In the genomic region with DNA sequence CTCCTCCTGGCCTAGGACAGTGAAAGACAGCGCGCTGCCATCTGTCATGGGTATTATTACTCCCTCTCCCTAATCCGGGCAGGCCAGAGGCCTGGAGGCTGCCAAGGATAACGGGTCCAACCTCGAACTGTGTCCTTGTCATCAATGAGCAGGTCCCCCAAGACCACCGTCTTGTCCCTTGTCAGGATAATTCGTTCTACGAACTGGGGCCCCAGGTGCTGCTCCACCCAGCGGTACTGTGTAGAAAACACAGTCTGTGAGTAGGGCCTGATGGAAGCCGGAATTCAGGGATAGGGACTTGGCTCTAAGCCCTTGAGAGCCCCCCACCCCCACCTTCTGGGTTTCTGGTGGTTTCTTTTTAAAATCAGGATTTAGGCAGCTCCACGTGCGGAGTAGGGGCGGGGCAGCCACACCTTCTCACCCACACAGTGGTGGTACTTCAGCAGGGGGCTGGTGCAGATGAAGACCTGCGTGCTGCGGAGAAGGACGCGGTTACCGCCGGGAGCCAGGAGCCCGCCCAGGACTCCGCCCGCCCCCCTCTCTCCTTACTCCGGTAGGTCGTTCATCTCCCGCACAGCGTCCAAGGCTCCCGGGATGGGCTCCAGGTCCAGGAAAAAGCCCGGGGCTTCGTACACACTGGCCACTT, we compare ENCODE assay signal across 8 cellular contexts. TPM values are rescaled to one million over a fixed set of nuclear protein-coding genes. Genes with fewer than 3 reads are reported as not detected.
DNase-seq lines count a peak whose midpoint lies in the region; ATAC-seq and TF ChIP-seq lines count a peak whose summit lies in the region.

No MANE protein-coding gene starts in this region.

- H3K9me3 Mint-ChIP-seq in MCF 10A (ENCODE audit: unreplicated experiment), result no peaks in the 10 kb centered on the region

- DNase-seq in AG04450 (ENCODE audit: low read depth, low spot score) (no peak), LNCaP clone FGC (ENCODE audit: low read depth) (no peak), T-helper 1 cell (peak in 4 of 5 donors; percentile 20 to 57 (median 31)), MCF 10A (ENCODE audit: unreplicated experiment) (peak; percentile 71)

- BruUV-seq in MCF 10A (replicated peaks; lab: Mats Ljungman, UMichigan), result TSS peak; percentile 56

- CTCF ChIA-PET in AG04450 (lab: Charles Lee), result interaction anchor here (0.5 to 5.2 kb wide), 20 partner anchors 8 to 173 kb away, joined by 3 to 67 read pairs (median 4); no protein-coding TSS in a partner anchor
- CTCF ChIA-PET in MCF 10A (lab: Yijun Ruan, JAX), result interaction anchor here (0.6 to 8.2 kb wide), 14 partner anchors 13 to 148 kb away, joined by 3 to 100 read pairs (median 4); partner anchors contain the start of gene ARMC7

- H3K4me3 ChIP-seq in AG04450 (ENCODE audit: low read depth, low read length) (peak overlapping the region; percentile 75), LNCaP clone FGC (ENCODE audit: low read depth, low read length) (peak overlapping the region; percentile 84), iPS-20b (ENCODE audit: low read length) (peak overlapping the region; percentile 86), skeletal muscle tissue (ENCODE audit: low read length in 3 of 3) (peak overlapping the region; percentile 73 to 85 (median 84))

- ATAC-seq in GM18511 (IDR thresholded peaks at IDR 0.05; ENCODE audit: unreplicated experiment) (peak; percentile 32), HG03095 (IDR thresholded peaks at IDR 0.05; ENCODE audit: unreplicated experiment) (no peak)

- H3K27ac ChIP-seq in AG04450 (ENCODE audit: low read depth, low read length) (peak overlapping the region; percentile 78), iPS-20b (ENCODE audit: low read length) (peak overlapping the region; percentile 72), skeletal muscle tissue (ENCODE audit: low read depth, low read length) (peak overlapping the region; percentile 73)

- intact Hi-C loops in MCF 10A (cut with micrococcal nuclease), result loop anchor here (1.0 kb wide), 2 partner anchors 16 to 41 kb away; no protein-coding TSS in a partner anchor

- H3K9me3 ChIP-seq in AG04450 (ENCODE audit: control insufficient read depth, insufficient read depth, low read length) (no peaks in the 10 kb centered on the region; the same call in 1 of the 2 replicates), iPS-20b (ENCODE audit: insufficient read depth, low read depth, low read length) (no peaks in the 10 kb centered on the region), skeletal muscle tissue (ENCODE audit: control insufficient read depth in 3 of 3, low read length in 3 of 3) (no peaks in the 10 kb centered on the region)

- peaks cover 7% of the 10 kb centered on the region for H3K4me1 Mint-ChIP-seq in MCF 10A (ENCODE audit: insufficient read depth, unreplicated experiment)

- peak overlapping the region; percentile 95 for H3K9ac ChIP-seq in iPS-20b (ENCODE audit: low read depth, low read length)
- H3K9ac ChIP-seq in skeletal muscle tissue (ENCODE audit: low read depth in 1 of 3, low read length in 3 of 3), result peak overlapping the region; percentile 82 to 92 (median 91)

- peaks cover 12% of the 10 kb centered on the region for H3K36me3 Mint-ChIP-seq in MCF 10A (ENCODE audit: insufficient read depth, unreplicated experiment)

- no peaks in the 10 kb centered on the region for H3K27me3 Mint-ChIP-seq in MCF 10A (ENCODE audit: insufficient read depth, unreplicated experiment)

- TF ChIP-seq CTCF in AG04450 (IDR thresholded peaks at IDR 0.05; ENCODE audit: low read depth, low read length), result peak; percentile 67
- peak; percentile 51 for TF ChIP-seq CTCF in LNCaP clone FGC (IDR thresholded peaks at IDR 0.05; ENCODE audit: control insufficient read depth, extremely low read depth, insufficient read depth)
- peak; percentile 40 for TF ChIP-seq CTCF in MCF 10A (IDR thresholded peaks at IDR 0.05; ENCODE audit: unreplicated experiment)

- H3K4me3 Mint-ChIP-seq in MCF 10A (ENCODE audit: unreplicated experiment), result peak overlapping the region; percentile 84

- peaks cover 27% of the 10 kb centered on the region for H3K36me3 ChIP-seq in iPS-20b (ENCODE audit: insufficient read depth, low read depth, low read length)
- peaks cover 3 to 8% (median 6%) of the 10 kb centered on the region in 3 donors for H3K36me3 ChIP-seq in skeletal muscle tissue (ENCODE audit: control insufficient read depth in 3 of 3, insufficient read depth in 3 of 3, low read length in 3 of 3)

- POLR2A ChIA-PET in AG04450 (lab: Yijun Ruan, JAX) (interaction anchor here (0.6 to 2.2 kb wide), 7 partner anchors 15 to 118 kb away, joined by 3 to 12 read pairs (median 5); partner anchors contain the start of genes JPT1 and MRPL58), MCF 10A (lab: Yijun Ruan, JAX) (interaction anchor here (0.6 to 4.4 kb wide), 15 partner anchors 15 to 221 kb away, joined by 3 to 32 read pairs (median 5); partner anchors contain the start of genes ARMC7, JPT1, MRPL58 and NUP85)

- H3K27ac Mint-ChIP-seq in MCF 10A (ENCODE audit: low read depth, unreplicated experiment), result peak overlapping the region; percentile 63

- H3K27me3 ChIP-seq in AG04450 (ENCODE audit: control insufficient read depth, insufficient read depth, low read length) (no peaks in the 10 kb centered on the region), iPS-20b (ENCODE audit: insufficient read depth, low read length) (no peaks in the 10 kb centered on the region), skeletal muscle tissue (ENCODE audit: control insufficient read depth in 3 of 3, insufficient read depth in 3 of 3, low read length in 3 of 3) (no peaks in the 10 kb centered on the region)

- H3K4me1 ChIP-seq in iPS-20b (ENCODE audit: insufficient read depth, low read length) (no peaks in the 10 kb centered on the region), skeletal muscle tissue (ENCODE audit: control insufficient read depth in 3 of 3, insufficient read depth in 3 of 3, low read length in 3 of 3) (peaks cover 0 to 13% (median 10%) of the 10 kb centered on the region in 3 donors)

RNA-seq across cellular contexts. Expression of gene NT5C, which starts 0.8 kb away (rescaled TPM):
- polyA plus RNA-seq in AG04450 (2011; rRNA removed), result 22.6 and 27.9 TPM in 2 replicates
- polyA minus RNA-seq in AG04450 (2011; rRNA and poly(A)+ RNA removed), result 8.6 and 11.0 TPM in 2 replicates
- total RNA-seq in MCF 10A (2022), result 105 and 113 TPM in 2 replicates
- total RNA-seq in skeletal muscle tissue, result 32.9 TPM

RNA-seq across cellular contexts. Expression of gene ARMC7, which starts 21.0 kb away (rescaled TPM):
- polyA plus RNA-seq in AG04450 (2011; rRNA removed), result 5.6 and 6.5 TPM in 2 replicates
- 8.0 and 9.7 TPM in 2 replicates for polyA minus RNA-seq in AG04450 (2011; rRNA and poly(A)+ RNA removed)
- total RNA-seq in MCF 10A (2022) (9.3 and 13.3 TPM in 2 replicates), skeletal muscle tissue (1.0 TPM)

RNA-seq across cellular contexts. Expression of gene JPT1, which starts 23.6 kb away (rescaled TPM):
- 89.8 and 97.0 TPM in 2 replicates for polyA plus RNA-seq in AG04450 (2011; rRNA removed)
- polyA minus RNA-seq in AG04450 (2011; rRNA and poly(A)+ RNA removed), result 31.8 and 53.5 TPM in 2 replicates
- total RNA-seq in MCF 10A (2022) (342 and 360 TPM in 2 replicates), skeletal muscle tissue (109 TPM)

RNA-seq across cellular contexts. Expression of gene SLC16A5, which starts 43.0 kb away (rescaled TPM):
- 2.9 and 3.6 TPM in 2 replicates for polyA plus RNA-seq in AG04450 (2011; rRNA removed)
- polyA minus RNA-seq in AG04450 (2011; rRNA and poly(A)+ RNA removed), result 3.6 and 4.4 TPM in 2 replicates
- 26.0 and 33.1 TPM in 2 replicates for total RNA-seq in MCF 10A (2022)
- 4.2 TPM for total RNA-seq in skeletal muscle tissue

RNA-seq across cellular contexts. Expression of gene SUMO2, which starts 52.0 kb away (rescaled TPM):
- 356 and 439 TPM in 2 replicates for polyA plus RNA-seq in AG04450 (2011; rRNA removed)
- polyA minus RNA-seq in AG04450 (2011; rRNA and poly(A)+ RNA removed), result 186 and 230 TPM in 2 replicates
- total RNA-seq in MCF 10A (2022) (186 and 194 TPM in 2 replicates), skeletal muscle tissue (62.1 TPM)

Comparison
In these comparisons a context has a peak if more than half of its experiments do, and no peak if none do; other contexts are left out.
1. DNase-seq: peak in T-helper 1 cell (4 of 5) and MCF 10A (single experiment); none in AG04450 (single experiment) and LNCaP clone FGC (single experiment).
2. Peak in every context shown above with its lines, with median percentiles within 50 percentile points of each other: H3K27ac ChIP-seq, H3K4me3 ChIP-seq and CTCF ChIP-seq.